Comparison of ENCODE assay signal across 13 cellular contexts in the genomic region with DNA sequence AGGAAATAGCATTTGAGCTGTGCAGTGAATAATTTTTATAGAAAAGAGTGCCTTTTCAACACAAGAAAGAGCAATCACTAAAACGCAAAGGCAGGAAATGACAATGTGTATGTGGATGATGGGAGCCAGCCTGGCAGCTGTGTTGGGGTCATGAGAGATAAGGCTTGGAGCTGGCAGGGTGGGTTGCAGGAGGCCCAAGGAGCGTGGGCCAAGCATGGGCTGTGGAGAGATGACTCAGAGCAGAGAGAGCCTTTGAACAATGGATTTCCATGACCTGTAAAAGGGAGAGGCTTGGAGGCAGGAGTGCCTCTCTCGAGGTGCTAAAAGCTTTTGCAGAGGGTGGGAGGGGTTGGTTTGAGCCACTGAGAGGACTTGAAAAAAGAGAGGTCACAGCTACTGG. TPM values are rescaled to one million over a fixed set of nuclear protein-coding genes. Genes with fewer than 3 reads are reported as not detected.
DNase-seq lines count a peak whose midpoint lies in the region; ATAC-seq, FAIRE-seq and TF ChIP-seq lines count a peak whose summit lies in the region.
"Had no signal": no experiment of that assay in that cellular context is flagged by ENCODE, and none has a peak within 500 bp of the region (broad histone marks: within the 10 kb centered on the region; RNA-seq: fewer than 3 reads in every experiment).

No MANE protein-coding gene starts in this region.

- CTCF ChIA-PET in HEK293 (lab: Yijun Ruan, JAX) = interaction anchor here (0.6 to 2.4 kb wide), 10 partner anchors 61 to 424 kb away, joined by 3 to 15 read pairs (median 4); partner anchors contain the start of gene SIRT5
- CTCF ChIA-PET in endothelial cell of umbilical vein (lab: Charles Lee) = interaction anchor here (0.8 to 3.3 kb wide), 17 partner anchors 18 to 423 kb away, joined by 3 to 37 read pairs (median 6); partner anchors contain the start of genes GFOD1, NOL7 and SIRT5
- CTCF ChIA-PET in A673 (lab: Charles Lee) = interaction anchor here (0.5 to 1.7 kb wide), 2 partner anchors 189 to 280 kb away, joined by 3 to 5 read pairs; partner anchors contain the start of gene NOL7

- H3K4me3 ChIP-seq in HEK293 (ENCODE audit: low read depth, low read length) (no peak overlapping the region), endothelial cell of umbilical vein (replicated peaks in 1 of 3; ENCODE audit: insufficient read depth in 1 of 3, low read depth in 1 of 3, low read length in 3 of 3) (no peak overlapping the region), A673 (ENCODE audit: low read depth, low read length, poor library complexity, severe bottlenecking) (no peak overlapping the region)
- H3K4me3 ChIP-seq: tibial nerve had no signal

- H3K9me3 ChIP-seq in HEK293 (ENCODE audit: control insufficient read depth, insufficient read depth, low read depth, low read length) = no peaks in the 10 kb centered on the region
- no peaks in the 10 kb centered on the region for H3K9me3 ChIP-seq in endothelial cell of umbilical vein (replicated peaks; ENCODE audit: control insufficient read depth, insufficient read depth, low read length)
- no peaks in the 10 kb centered on the region for H3K9me3 ChIP-seq in A673 (ENCODE audit: low read depth, low read length, poor library complexity, severe bottlenecking)
- H3K9me3 ChIP-seq: tibial nerve had no signal

- BruUV-seq in endothelial cell of umbilical vein (replicated peaks; lab: Mats Ljungman, UMichigan) = no TSS peak
- BruUV-seq in A673 (replicated peaks; lab: Mats Ljungman, UMichigan) = no TSS peak

- dilution Hi-C loops in endothelial cell of umbilical vein (cut with MboI; ENCODE audit: extremely low pct_ligation_motif_present, low sequenced_read_pairs) = loop anchor here (25.0 kb wide), 1 partner anchor 227 kb away; the partner anchor contains the start of gene SIRT5

- no peak overlapping the region for H3K4me2 ChIP-seq in endothelial cell of umbilical vein (ENCODE audit: insufficient read depth, low read length)

- intact Hi-C loops in endothelial cell of umbilical vein (cut with micrococcal nuclease) = loop anchor here (5.0 kb wide), 2 partner anchors 698 to 732 kb away; no protein-coding TSS in a partner anchor
- intact Hi-C loops in A673 (cut with micrococcal nuclease; ENCODE audit: unreplicated experiment) = loop anchor here (5.0 kb wide), 1 partner anchor 423 kb away; no protein-coding TSS in a partner anchor

- H3K9ac ChIP-seq in endothelial cell of umbilical vein (replicated peaks; ENCODE audit: extremely low read depth, insufficient read depth, low read length) = no peak overlapping the region

- peak; percentile 84 for FAIRE-seq in endothelial cell of umbilical vein (lab: Jason Lieb, UNC)
- FAIRE-seq: GM18507, small intestine had no signal

- peak; percentile 29 for TF ChIP-seq POLR2A in endothelial cell of umbilical vein (IDR thresholded peaks at IDR 0.05; ENCODE audit: low read depth, low read length)

- no peak for ATAC-seq in HG03520 (IDR thresholded peaks at IDR 0.05; ENCODE audit: unreplicated experiment)

- H2AFZ ChIP-seq in endothelial cell of umbilical vein (ENCODE audit: low read depth, low read length) = peak overlapping the region; percentile 34

- TF ChIP-seq CTCF in HEK293 (tag by site-specific recombination; IDR thresholded peaks at IDR 0.05) (no peak), endothelial cell of umbilical vein (IDR thresholded peaks at IDR 0.05; ENCODE audit: extremely low read depth in 1 of 2, insufficient read depth in 1 of 2, low read depth in 1 of 2, low read length in 2 of 2) (no peak), A673 (conservative IDR thresholded peaks at IDR 0.05; ENCODE audit: low read depth, low read length) (no peak)

- H3K4me1 ChIP-seq in HEK293 (ENCODE audit: control insufficient read depth, insufficient read depth, low read length) = no peaks in the 10 kb centered on the region
- H3K4me1 ChIP-seq in endothelial cell of umbilical vein (ENCODE audit: control insufficient read depth, extremely low read depth, insufficient read depth, low read length) = peaks cover 13% of the 10 kb centered on the region
- no peaks in the 10 kb centered on the region for H3K4me1 ChIP-seq in A673 (ENCODE audit: insufficient read depth, low read length, poor library complexity, severe bottlenecking)

- H3K27ac ChIP-seq in HEK293 (ENCODE audit: extremely low read depth, low read depth, low read length) (no peak overlapping the region), endothelial cell of umbilical vein (ENCODE audit: insufficient read depth, low read depth, low read length) (peak overlapping the region; percentile 6), A673 (ENCODE audit: low read depth, low read length, poor library complexity, severe bottlenecking) (no peak overlapping the region)
- H3K27ac ChIP-seq: tibial nerve had no signal

- no peaks in the 10 kb centered on the region for H3K79me2 ChIP-seq in endothelial cell of umbilical vein (ENCODE audit: control insufficient read depth, insufficient read depth, low read length)

- no peaks in the 10 kb centered on the region for H3K27me3 ChIP-seq in endothelial cell of umbilical vein (ENCODE audit: control insufficient read depth in 2 of 2, insufficient read depth in 2 of 2, low read length in 2 of 2)
- no peaks in the 10 kb centered on the region for H3K27me3 ChIP-seq in A673 (replicated peaks; ENCODE audit: insufficient read depth, low read depth, low read length, poor library complexity)
- H3K27me3 ChIP-seq: tibial nerve had no signal

- DNase-seq in RPMI7951 (ENCODE audit: low read depth) (peak; percentile 46), endothelial cell of umbilical vein (ENCODE audit: low read depth, low spot score) (peak; percentile 89), pulmonary artery endothelial cell (ENCODE audit: low read depth, low spot score) (peak; percentile 77), LoVo (ENCODE audit: low spot score) (no peak), A673 (ENCODE audit: low spot score) (no peak)
- DNase-seq: activated CD4-positive, CD25-positive, alpha-beta regulatory T cell; NCI-H2081 treated with DMSO at 0.1 percent for 48 hours; RPMI8226; small intestine had no signal

- no peaks in the 10 kb centered on the region for H4K20me1 ChIP-seq in endothelial cell of umbilical vein (replicated peaks; ENCODE audit: control insufficient read depth, extremely low read depth, insufficient read depth, low read length)

- H3K9me1 ChIP-seq in endothelial cell of umbilical vein (replicated peaks; ENCODE audit: control insufficient read depth, extremely low read depth, insufficient read depth, low read length) = no peaks in the 10 kb centered on the region

- no peaks in the 10 kb centered on the region for H3K36me3 ChIP-seq in HEK293 (ENCODE audit: control insufficient read depth in 2 of 2, insufficient read depth in 1 of 2, low read length in 2 of 2)
- H3K36me3 ChIP-seq in endothelial cell of umbilical vein (ENCODE audit: control insufficient read depth in 2 of 2, extremely low read depth in 1 of 2, insufficient read depth in 2 of 2, low read length in 2 of 2) = no peaks in the 10 kb centered on the region
- H3K36me3 ChIP-seq in A673 (ENCODE audit: insufficient read depth, low read length, poor library complexity, severe bottlenecking) = no peaks in the 10 kb centered on the region
- H3K36me3 ChIP-seq: tibial nerve had no signal

- POLR2A ChIA-PET in HEK293 (lab: Yijun Ruan, JAX) (interaction anchor here (0.9 to 1.2 kb wide), 2 partner anchors 239 to 280 kb away, joined by 3 to 6 read pairs; partner anchors contain the start of genes NOL7 and SIRT5), endothelial cell of umbilical vein (lab: Charles Lee) (interaction anchor here (0.6 to 1.4 kb wide), 7 partner anchors 14 to 240 kb away, joined by 3 to 7 read pairs (median 3); partner anchors contain the start of genes GFOD1 and SIRT5), A673 (lab: Charles Lee; ENCODE audit: low non-redundant PET) (no interaction called here)

TF ChIP-seq in HEK293, 187 proteins besides CTCF, POLR2A, EP300 and RAD21 (continues in another document):
- TF ChIP-seq ZNF391 (tag by site-specific recombination; IDR thresholded peaks at IDR 0.05; ENCODE audit: borderline replicate concordance, low read depth) = no peak
- TF ChIP-seq FEZF1 (tag by site-specific recombination; IDR thresholded peaks at IDR 0.05) = peak; percentile 15; the same call in 1 of the 2 replicates
- TF ChIP-seq EGR2 (tag by site-specific recombination; IDR thresholded peaks at IDR 0.05; ENCODE audit: low read depth) = peak; percentile 51; the same call in 1 of the 2 replicates
- no peak for TF ChIP-seq MYNN (tag by site-specific recombination; IDR thresholded peaks at IDR 0.05; ENCODE audit: borderline replicate concordance)
- TF ChIP-seq TRIM28 (IDR thresholded peaks at IDR 0.05; ENCODE audit: borderline replicate concordance, low read length) = no peak
- no peak for TF ChIP-seq ZBTB1 (tag by site-specific recombination; IDR thresholded peaks at IDR 0.05)

TF ChIP-seq in endothelial cell of umbilical vein, 7 proteins besides CTCF, POLR2A, EP300 and RAD21:
- no peak for TF ChIP-seq EZH2 (IDR thresholded peaks at IDR 0.05; ENCODE audit: borderline replicate concordance, low read depth, low read length, severe bottlenecking)
- TF ChIP-seq POLR2AphosphoS5 (IDR thresholded peaks at IDR 0.05; ENCODE audit: insufficient read depth, low read depth, low read length) = peak; percentile 60
- TF ChIP-seq GATA2 (IDR thresholded peaks at IDR 0.05; ENCODE audit: insufficient read depth, insufficient read length, low read depth, low read length) = peak; percentile 93
- TF ChIP-seq, protein P1, sequence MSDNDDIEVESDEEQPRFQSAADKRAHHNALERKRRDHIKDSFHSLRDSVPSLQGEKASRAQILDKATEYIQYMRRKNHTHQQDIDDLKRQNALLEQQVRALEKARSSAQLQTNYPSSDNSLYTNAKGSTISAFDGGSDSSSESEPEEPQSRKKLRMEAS (IDR thresholded peaks at IDR 0.05; ENCODE audit: insufficient read depth, insufficient read length) = no peak
- peak; percentile 51 for TF ChIP-seq JUN (IDR thresholded peaks at IDR 0.05; ENCODE audit: borderline replicate concordance, insufficient read depth, insufficient read length, low read depth)
- peak; percentile 87 for TF ChIP-seq FOS (IDR thresholded peaks at IDR 0.05; ENCODE audit: borderline replicate concordance, insufficient read depth, low read length)
- no peak for TF ChIP-seq MYC (IDR thresholded peaks at IDR 0.05; ENCODE audit: low read depth, low read length)

RNA-seq across cellular contexts. Expression of gene TBC1D7, which starts 6.6 kb away (rescaled TPM):
- total RNA-seq in RPMI7951 (2014; rRNA removed; shearing (Covaris generic)) = 41.9 and 43.9 TPM in 2 replicates
- total RNA-seq in endothelial cell of umbilical vein (26.6 and 28.1 TPM in 2 replicates), pulmonary artery endothelial cell (21.1 and 21.9 TPM in 2 replicates), A673 (2021) (32.1 and 34.2 TPM in 2 replicates)
- polyA plus RNA-seq in endothelial cell of umbilical vein = 22.5 and 26.6 TPM in 2 replicates
- polyA plus RNA-seq in endothelial cell of umbilical vein (2011; cell fraction: cytosol; rRNA removed) = 35.1 and 38.6 TPM in 2 replicates
- polyA plus RNA-seq in endothelial cell of umbilical vein (2011; cell fraction: nucleus; rRNA removed) = 33.5 and 40.5 TPM in 2 replicates
- 27.8 and 30.5 TPM in 2 replicates for polyA plus RNA-seq in endothelial cell of umbilical vein (2012)
- polyA minus RNA-seq in endothelial cell of umbilical vein = 45.1 and 63.4 TPM in 2 replicates
- polyA minus RNA-seq in endothelial cell of umbilical vein (2011; cell fraction: cytosol; rRNA and poly(A)+ RNA removed) = 9.8 TPM
- polyA minus RNA-seq in endothelial cell of umbilical vein (2011; cell fraction: nucleus; rRNA and poly(A)+ RNA removed) = 34.9 and 50.3 TPM in 2 replicates

Comparison
In these comparisons a context has a peak if more than half of its experiments do, and no peak if none do; other contexts are left out.
1. DNase-seq: peak in RPMI7951 (single experiment), endothelial cell of umbilical vein (single experiment) and pulmonary artery endothelial cell (single experiment); none in LoVo (single experiment) and A673 (single experiment).